Comparison of ENCODE assay signal across 9 cellular contexts in the genomic region with DNA sequence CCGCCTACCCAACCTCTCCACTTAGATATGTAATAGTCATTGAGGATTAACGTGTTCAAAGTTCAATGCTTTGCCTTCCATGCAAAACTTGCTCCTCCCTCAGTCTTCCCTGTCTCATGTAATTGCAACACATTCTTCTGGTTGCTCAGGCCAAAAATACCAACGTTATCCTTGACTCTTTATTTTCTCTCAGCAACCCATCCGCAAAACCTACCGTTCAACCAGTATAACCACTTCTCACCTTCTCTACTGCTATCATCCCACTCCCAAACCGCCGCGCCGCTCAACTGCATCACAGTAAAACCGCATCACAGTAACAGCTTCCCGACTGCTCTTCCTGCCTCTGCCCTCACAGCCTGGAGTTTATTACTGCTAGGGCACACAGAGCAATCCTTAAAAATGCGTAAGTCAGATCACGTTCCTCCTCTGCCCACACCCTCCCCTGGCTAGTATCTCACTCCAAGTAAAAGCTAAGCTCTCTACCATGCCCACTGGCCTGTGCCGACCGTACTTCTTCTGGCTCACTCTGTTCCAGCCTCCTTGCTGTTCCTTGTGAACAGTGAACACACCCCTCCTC. TPM values are rescaled to one million over a fixed set of nuclear protein-coding genes. Genes with fewer than 3 reads are reported as not detected.
DNase-seq lines count a peak whose midpoint lies in the region; ATAC-seq, FAIRE-seq and TF ChIP-seq lines count a peak whose summit lies in the region.
"Had no signal": no experiment of that assay in that cellular context is flagged by ENCODE, and none has a peak within 500 bp of the region (broad histone marks: within the 10 kb centered on the region; RNA-seq: fewer than 3 reads in every experiment).

No MANE protein-coding gene starts in this region.

- 0 out of 2 replicates have a peak, but pooled peaks cover 3% of the 10 kb centered on the region for H3K4me1 ChIP-seq in HUES64 (ENCODE audit: insufficient read depth, low read length)

- WGBS in HUES64: 78% methylated on average over 14 of the region's 15 CpGs

- H3K36me3 ChIP-seq in HUES64 (ENCODE audit: insufficient read depth, low read length): peaks cover 19% of the 10 kb centered on the region

- no peak for ATAC-seq in stimulated activated memory B cell treated with anti-CD40 and anti-IgM and Interleukin-4, amounts not matched to agents 10 μg/mL and 1 μg/mL and 100 μg/mL, for 72 hours
- ATAC-seq in HG03280 (IDR thresholded peaks at IDR 0.05; ENCODE audit: unreplicated experiment): no peak

- peak overlapping the region; percentile 68 for H3K27ac Mint-ChIP-seq in stimulated activated memory B cell treated with anti-CD40 and anti-IgM and Interleukin-4, amounts not matched to agents 10 μg/mL and 1 μg/mL and 100 μg/mL, for 72 hours

- H3K4me1 Mint-ChIP-seq in stimulated activated memory B cell treated with anti-CD40 and anti-IgM and Interleukin-4, amounts not matched to agents 10 μg/mL and 1 μg/mL and 100 μg/mL, for 72 hours: peaks cover 52% of the 10 kb centered on the region

- peaks cover 49% of the 10 kb centered on the region for H3K36me3 Mint-ChIP-seq in stimulated activated memory B cell treated with anti-CD40 and anti-IgM and Interleukin-4, amounts not matched to agents 10 μg/mL and 1 μg/mL and 100 μg/mL, for 72 hours

- H3K9me3 ChIP-seq in HUES64 (ENCODE audit: insufficient read depth, low read depth, low read length): no peaks in the 10 kb centered on the region

- H3K27ac ChIP-seq in HUES64 (ENCODE audit: low read depth, low read length) (no peak overlapping the region), VCaP (peak overlapping the region; percentile 30; the same call in 1 of the 2 replicates)

- H3K4me3 ChIP-seq in HUES64 (ENCODE audit: low read length): no peak overlapping the region
- no peak overlapping the region for H3K4me3 ChIP-seq in epithelial cell of esophagus (ENCODE audit: low read length)

- TF ChIP-seq CTCF in VCaP (conservative IDR thresholded peaks at IDR 0.05): no peak
- TF ChIP-seq CTCF in epithelial cell of esophagus (IDR thresholded peaks at IDR 0.05; ENCODE audit: insufficient read depth, low read depth, low read length, missing control alignments): no peak

- FAIRE-seq in HTR-8/SVneo (lab: Jason Lieb, UNC): no peak

- H3K4me3 Mint-ChIP-seq in stimulated activated memory B cell treated with anti-CD40 and anti-IgM and Interleukin-4, amounts not matched to agents 10 μg/mL and 1 μg/mL and 100 μg/mL, for 72 hours: peak overlapping the region; percentile 40

- H3K9ac ChIP-seq in HUES64 (ENCODE audit: low read depth, low read length): 0 out of 2 replicates have a peak overlapping the region, but pooled peaks have one; percentile 25

- no peaks in the 10 kb centered on the region for H3K27me3 Mint-ChIP-seq in stimulated activated memory B cell treated with anti-CD40 and anti-IgM and Interleukin-4, amounts not matched to agents 10 μg/mL and 1 μg/mL and 100 μg/mL, for 72 hours

- H3K9me3 Mint-ChIP-seq in stimulated activated memory B cell treated with anti-CD40 and anti-IgM and Interleukin-4, amounts not matched to agents 10 μg/mL and 1 μg/mL and 100 μg/mL, for 72 hours: no peaks in the 10 kb centered on the region

- DNase-seq in epithelial cell of esophagus (ENCODE audit: low read depth) (peak; percentile 19), HTR-8/SVneo (ENCODE audit: insufficient read length, low spot score) (no peak)
- DNase-seq in stimulated activated CD8-positive, alpha-beta memory T cell treated with anti-CD3 and anti-CD28 coated beads, Interleukin-4, amount 100 ng/mL, for 48 hours: no peak
- DNase-seq: cerebellar nuclear complex, head of caudate nucleus had no signal

- no peaks in the 10 kb centered on the region for H3K27me3 ChIP-seq in HUES64 (ENCODE audit: insufficient read depth, low read length)

RNA-seq across cellular contexts. Expression of gene MTIF3, which starts 8.2 kb away (rescaled TPM):
- 41.0 TPM for polyA plus RNA-seq in HUES64 (2013, experiment 1 of 2)
- 59.0 TPM for polyA plus RNA-seq in HUES64 (2013, experiment 2 of 2)

RNA-seq across cellular contexts. Expression of gene GTF3A, which starts 17.7 kb away (rescaled TPM):
- 104 TPM for polyA plus RNA-seq in HUES64 (2013, experiment 1 of 2)
- 114 TPM for polyA plus RNA-seq in HUES64 (2013, experiment 2 of 2)
